8 cellular contexts compared by ENCODE assay signal in the genomic region with DNA sequence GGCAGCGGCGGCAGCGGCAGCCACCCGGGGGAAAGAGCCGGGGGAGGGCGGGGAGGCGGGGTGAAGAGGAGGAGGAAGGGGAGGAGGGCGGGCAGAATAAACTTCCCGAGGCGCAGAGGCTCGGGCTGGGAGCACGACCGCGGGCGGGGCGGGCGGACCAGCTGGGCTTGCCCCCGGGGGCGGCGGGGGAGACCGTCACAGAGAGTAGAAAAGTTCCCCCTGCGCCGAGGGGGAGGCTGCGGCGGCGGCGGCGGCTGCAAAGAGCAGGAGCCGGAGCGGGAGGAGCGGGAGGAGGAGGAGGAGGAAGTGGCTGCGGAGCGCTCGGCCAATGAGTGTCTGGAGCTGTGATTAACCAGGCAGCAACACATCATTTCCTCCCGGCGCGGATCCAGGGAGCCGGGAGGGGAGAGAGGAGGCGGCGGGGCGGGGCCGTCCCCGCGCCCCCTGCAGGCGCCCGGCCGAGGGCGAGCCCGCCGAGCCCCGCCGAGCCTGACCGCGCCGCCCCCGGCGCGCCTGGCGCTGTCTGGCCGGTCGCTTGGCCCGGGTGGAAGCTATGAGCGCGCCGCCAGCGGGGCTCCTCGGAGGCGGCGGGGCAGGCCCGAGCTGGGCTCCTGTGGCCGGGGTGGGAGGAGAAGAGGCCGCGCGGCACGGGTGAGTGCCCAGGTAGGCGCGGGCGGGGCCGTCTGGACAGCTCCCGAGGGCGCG. TPM values are rescaled to one million over a fixed set of nuclear protein-coding genes. Genes with fewer than 3 reads are reported as not detected.
DNase-seq lines count a peak whose midpoint lies in the region; ATAC-seq and TF ChIP-seq lines count a peak whose summit lies in the region.

Gene ACVR1 (minus strand): TSS at position 265 of the 705 bp plus-strand sequence. CDS start 76,837 bp downstream, outside the sequence.

- H3K4me1 Mint-ChIP-seq in activated T-cell treated with anti-CD3 and anti-CD28 coated beads, Interleukin-2, amount 50 U/mL, for 24 hours (ENCODE audit: low read depth): peaks cover 59% of the 10 kb centered on the region

- H3K9me3 Mint-ChIP-seq in activated T-cell treated with anti-CD3 and anti-CD28 coated beads, Interleukin-2, amount 50 U/mL, for 24 hours: no peaks in the 10 kb centered on the region

- no peak within 1 kb of the TSS for H3K27ac ChIP-seq in PC-9

- H3K36me3 Mint-ChIP-seq in activated T-cell treated with anti-CD3 and anti-CD28 coated beads, Interleukin-2, amount 50 U/mL, for 24 hours (ENCODE audit: low read depth): peaks cover 15% of the 10 kb centered on the region

- peak within 1 kb of the TSS; percentile 82 for H3K4me3 ChIP-seq in PC-9

- H3F3A ChIP-seq in PC-9 (ENCODE audit: insufficient read depth, low read depth): peaks cover 14% of the 10 kb centered on the region; the same call in 1 of the 2 replicates

- no peaks in the 10 kb centered on the region for H4K20me1 ChIP-seq in PC-9 (ENCODE audit: insufficient read depth)

- H3K79me2 ChIP-seq in PC-9 (ENCODE audit: low read depth): peaks cover 14% of the 10 kb centered on the region

- no peaks in the 10 kb centered on the region for H3K36me3 ChIP-seq in PC-9 (ENCODE audit: low read depth)

- no peak for TF ChIP-seq POLR2A in erythroblast (IDR thresholded peaks at IDR 0.05; ENCODE audit: low read length)

- H3K4me2 ChIP-seq in PC-9: peak within 1 kb of the TSS; percentile 93

- peak within 1 kb of the TSS; percentile 78 for H2AFZ ChIP-seq in PC-9

- TF ChIP-seq CTCF in PC-9 (conservative IDR thresholded peaks at IDR 0.05): no peak

- H3K27ac Mint-ChIP-seq in activated T-cell treated with anti-CD3 and anti-CD28 coated beads, Interleukin-2, amount 50 U/mL, for 24 hours: peak within 1 kb of the TSS; percentile 88

- POLR2A ChIA-PET in PC-9 (lab: Charles Lee; ENCODE audit: unreplicated experiment): no interaction called here

- intact Hi-C loops in PC-9 (cut with micrococcal nuclease; ENCODE audit: unreplicated experiment): loop anchor here (1.0 to 5.0 kb wide), 4 partner anchors 24 to 135 kb away; no protein-coding TSS in a partner anchor

- H3K4me1 ChIP-seq in PC-9 (replicated peaks; ENCODE audit: insufficient read depth): peaks cover 16% of the 10 kb centered on the region

- no peaks in the 10 kb centered on the region for H3K9me2 ChIP-seq in PC-9 (ENCODE audit: insufficient read depth)

- CTCF ChIA-PET in PC-9 (lab: Charles Lee): interaction anchor here (0.5 to 0.7 kb wide), 3 partner anchors 11 to 570 kb away, joined by 3 to 7 read pairs (median 3); no protein-coding TSS in a partner anchor

- peak; percentile 96 for ATAC-seq in GM21528 (IDR thresholded peaks at IDR 0.05; ENCODE audit: low FRiP score, unreplicated experiment)

- no peaks in the 10 kb centered on the region for H3K27me3 ChIP-seq in PC-9 (ENCODE audit: insufficient read depth, low read depth)

- H3K27me3 Mint-ChIP-seq in activated T-cell treated with anti-CD3 and anti-CD28 coated beads, Interleukin-2, amount 50 U/mL, for 24 hours: no peaks in the 10 kb centered on the region

- no TSS peak for BruUV-seq in PC-9 (replicated peaks; lab: Mats Ljungman, UMichigan)

- DNase-seq in DMS 273 (lab: John Stamatoyannopoulos, UW; ENCODE audit: unreplicated experiment) (peak; percentile 98), HuH-7.5 (ENCODE audit: low spot score) (peak; percentile 90), PC-9 (peak; percentile 80 to 86), erythroblast (lab: John Stamatoyannopoulos, UW) (peak; percentile 61 to 81), mucosa of gallbladder (ENCODE audit: low spot score) (peak; percentile 95)
- peak; percentile 88 for DNase-seq in activated T-cell treated with anti-CD3 and anti-CD28 coated beads, Interleukin-2, amount 50 U/mL, for 24 hours
- DNase-seq in stimulated activated CD8-positive, alpha-beta memory T cell treated with anti-CD3 and anti-CD28 coated beads, Interleukin-4, amount 100 ng/mL, for 24 hours (ENCODE audit: low read depth): peak; percentile 74

- peak within 1 kb of the TSS; percentile 89 for H3K4me3 Mint-ChIP-seq in activated T-cell treated with anti-CD3 and anti-CD28 coated beads, Interleukin-2, amount 50 U/mL, for 24 hours

- no peaks in the 10 kb centered on the region for H3K9me3 ChIP-seq in PC-9 (ENCODE audit: insufficient read depth, low read depth)

RNA-seq across cellular contexts. Expression of gene ACVR1, which starts in this region (rescaled TPM):
- total RNA-seq in PC-9 (2021) (8.6 and 8.9 TPM in 2 replicates), mucosa of gallbladder (47.6 TPM)
